12 cellular contexts compared by ENCODE assay signal in genomic region chr1:64172458-64172983, GRCh38. TPM values are rescaled to one million over a fixed set of nuclear protein-coding genes. Genes with fewer than 3 reads are reported as not detected.
DNase-seq lines count a peak whose midpoint lies in the region; ATAC-seq and TF ChIP-seq lines count a peak whose summit lies in the region.
"Had no signal": no experiment of that assay in that cellular context is flagged by ENCODE, and none has a peak within 500 bp of the region (broad histone marks: within the 10 kb centered on the region; RNA-seq: fewer than 3 reads in every experiment).

No MANE protein-coding gene starts in this region.

- H3K9me3 ChIP-seq in BE2C (no peaks in the 10 kb centered on the region), body of pancreas (no peaks in the 10 kb centered on the region)
- H3K9me3 ChIP-seq: HAP-1 had no signal

- peak overlapping the region; percentile 13 to 60 (median 48) for H3K27ac ChIP-seq in body of pancreas
- H3K27ac ChIP-seq: RWPE1 had no signal

- peaks cover 8% of the 10 kb centered on the region for H3K4me1 ChIP-seq in BE2C
- peaks cover 23% of the 10 kb centered on the region for H3K4me1 ChIP-seq in body of pancreas

- H3K36me3 ChIP-seq in BE2C (peaks cover 3% of the 10 kb centered on the region; the same call in 1 of the 2 replicates), body of pancreas (replicated peaks in 1 of 2; ENCODE audit: insufficient read depth in 1 of 2, low read depth in 2 of 2) (no peaks in the 10 kb centered on the region)
- H3K36me3 ChIP-seq: HAP-1 had no signal

- H3K27me3 ChIP-seq in BE2C = no peaks in the 10 kb centered on the region
- no peaks in the 10 kb centered on the region for H3K27me3 ChIP-seq in body of pancreas

- TF ChIP-seq POLR2A in body of pancreas (IDR thresholded peaks at IDR 0.05) = no peak

- DNase-seq in BE2C = peak; percentile 31
- DNase-seq in NCI-H1436 (lab: John Stamatoyannopoulos, UW) = peak; percentile 53
- no peak for DNase-seq in body of pancreas
- DNase-seq in GM19240 (ENCODE audit: insufficient read length, low spot score) = no peak
- DNase-seq in kidney glomerular epithelial cell (lab: John Stamatoyannopoulos, UW) = no peak
- no peak for DNase-seq in NCI-H187 treated with DMSO at 0.1 percent for 48 hours (lab: John Stamatoyannopoulos, UW)
- no peak for DNase-seq in head of caudate nucleus
- DNase-seq: activated gamma-delta T cell treated with Interleukin-2 at 50 U/mL for 16 hours; CD4-positive, CD25-positive, alpha-beta regulatory T cell had no signal

- WGBS in body of pancreas, 2 donors = 42 to 52% methylated on average over 3 of the region's 3 CpGs

- TF ChIP-seq CTCF in BE2C (IDR thresholded peaks at IDR 0.05; ENCODE audit: low read depth, low read length) (no peak), body of pancreas (IDR thresholded peaks at IDR 0.05) (no peak)

- peak; percentile 45 for ATAC-seq in GM21619 (IDR thresholded peaks at IDR 0.05; ENCODE audit: unreplicated experiment)
- no peak for ATAC-seq in body of pancreas

- intact Hi-C loops in body of pancreas (cut with DNase I) = no loop called here
- intact Hi-C loops in head of caudate nucleus (cut with DNase I) = no loop called here

- peak overlapping the region; percentile 30; the same call in 1 of the 2 replicates for H3K4me3 ChIP-seq in BE2C (ENCODE audit: low read depth, low read length)
- no peak overlapping the region for H3K4me3 ChIP-seq in body of pancreas
- H3K4me3 ChIP-seq: HAP-1 had no signal

RNA-seq across cellular contexts. Expression of gene UBE2U, which starts 30.9 kb away (rescaled TPM):
- polyA plus RNA-seq in BE2C (2012; ENCODE audit: insufficient read depth, insufficient read length, low read depth) = not detected
- total RNA-seq in body of pancreas = not detected
- total RNA-seq: CD4-positive, CD25-positive, alpha-beta regulatory T cell had no signal
- polyA plus RNA-seq: CD4-positive, CD25-positive, alpha-beta regulatory T cell had no signal

Comparison
In these comparisons a context has a peak if more than half of its experiments do, and no peak if none do; other contexts are left out.
1. DNase-seq: peak in BE2C (single experiment) and NCI-H1436 (single experiment); none in body of pancreas (0 of 4), GM19240 (single experiment), kidney glomerular epithelial cell (single experiment), NCI-H187 treated with DMSO at 0.1 percent for 48 hours (single experiment) and head of caudate nucleus (0 of 42).